In genomic region chr16:23509441-23509754, GRCh38 we compare ENCODE assay signal across 8 cellular contexts. TPM values are rescaled to one million over a fixed set of nuclear protein-coding genes. Genes with fewer than 3 reads are reported as not detected.
DNase-seq lines count a peak whose midpoint lies in the region; ATAC-seq and TF ChIP-seq lines count a peak whose summit lies in the region.

No MANE protein-coding gene starts in this region.

- H3K27ac Mint-ChIP-seq in naive thymus-derived CD8-positive, alpha-beta T cell = peak overlapping the region; percentile 35 to 95 (median 84)

- CTCF ChIA-PET in GM10248 (lab: Yijun Ruan, JAX) = interaction anchor here (1.2 to 2.0 kb wide), 3 partner anchors 9 to 14 kb away, joined by 3 to 5 read pairs (median 3); no protein-coding TSS in a partner anchor

- POLR2A ChIA-PET in naive thymus-derived CD8-positive, alpha-beta T cell (lab: Charles Lee) = interaction anchor here (1.0 to 1.6 kb wide), 4 partner anchors 11 to 431 kb away, joined by 3 to 8 read pairs (median 5); partner anchors contain the start of genes DCTN5, EARS2, PALB2 and UBFD1
- POLR2A ChIA-PET in GM10248 (lab: Yijun Ruan, JAX) = no interaction called here

- H3K9me3 Mint-ChIP-seq in naive thymus-derived CD8-positive, alpha-beta T cell = no peaks in the 10 kb centered on the region

- peaks cover 54% of the 10 kb centered on the region for H3K4me1 ChIP-seq in KMS-11 (ENCODE audit: low read depth, poor library complexity, severe bottlenecking)

- H3K4me1 Mint-ChIP-seq in naive thymus-derived CD8-positive, alpha-beta T cell = peaks cover 31 to 70% (median 61%) of the 10 kb centered on the region in 4 donors

- peak overlapping the region; percentile 77 for H3K4me2 ChIP-seq in KMS-11

- H3K9ac ChIP-seq in KMS-11 = peak overlapping the region; percentile 75

- H3K4me3 Mint-ChIP-seq in naive thymus-derived CD8-positive, alpha-beta T cell = peak overlapping the region; percentile 87 to 98 (median 94)

- DNase-seq in AG09309 (ENCODE audit: low read depth) (no peak), choroid plexus epithelial cell (ENCODE audit: low read depth) (no peak), GM10248 (ENCODE audit: extremely low spot score) (no peak), SKM-1 (lab: John Stamatoyannopoulos, UW; ENCODE audit: unreplicated experiment) (no peak)
- no peak for DNase-seq in naive thymus-derived CD8-positive, alpha-beta T cell

- peaks cover 20% of the 10 kb centered on the region for H4K20me1 ChIP-seq in KMS-11 (ENCODE audit: insufficient read depth)

- no peaks in the 10 kb centered on the region for H3K27me3 ChIP-seq in KMS-11 (ENCODE audit: insufficient read depth, low read depth)

- peaks cover 55% of the 10 kb centered on the region for H3K79me2 ChIP-seq in KMS-11 (ENCODE audit: insufficient read depth, low read depth)

- TF ChIP-seq CTCF in AG09309 (IDR thresholded peaks at IDR 0.05; ENCODE audit: control insufficient read depth, insufficient read depth, low read depth, low read length, missing control alignments) (no peak), KMS-11 (conservative IDR thresholded peaks at IDR 0.05; ENCODE audit: low read depth, low read length) (no peak), choroid plexus epithelial cell (conservative IDR thresholded peaks at IDR 0.05; ENCODE audit: low read depth, low read length) (no peak), GM10248 (IDR thresholded peaks at IDR 0.05; ENCODE audit: control extremely low read depth, extremely low read depth, low read depth, missing control alignments) (no peak)

- no peak for ATAC-seq in naive thymus-derived CD8-positive, alpha-beta T cell
- ATAC-seq in GM21528 (IDR thresholded peaks at IDR 0.05; ENCODE audit: low FRiP score, unreplicated experiment) (no peak), GM21786 (IDR thresholded peaks at IDR 0.05; ENCODE audit: unreplicated experiment) (no peak)

- H3K4me3 ChIP-seq in AG09309 (ENCODE audit: control insufficient read depth, low read depth, low read length) (peak overlapping the region; percentile 65), KMS-11 (IDR thresholded peaks at IDR 0.05; ENCODE audit: insufficient read depth, low read depth, low read length) (peak overlapping the region; percentile 45), choroid plexus epithelial cell (ENCODE audit: low read depth, low read length) (peak overlapping the region; percentile 65)

- H3K27me3 Mint-ChIP-seq in naive thymus-derived CD8-positive, alpha-beta T cell = no peaks in the 10 kb centered on the region

- no peaks in the 10 kb centered on the region; the same call in 1 of the 2 replicates for H3K36me3 ChIP-seq in KMS-11 (ENCODE audit: insufficient read depth)

- H3K27ac ChIP-seq in KMS-11 = 0 out of 2 replicates have a peak overlapping the region, but pooled peaks have one; percentile 10

- no peaks in the 10 kb centered on the region for H3K36me3 Mint-ChIP-seq in naive thymus-derived CD8-positive, alpha-beta T cell

- no peak overlapping the region for H2AFZ ChIP-seq in KMS-11 (ENCODE audit: low read depth)

RNA-seq across cellular contexts. Expression of gene GGA2, which starts 0.9 kb away (rescaled TPM):
- total RNA-seq in naive thymus-derived CD8-positive, alpha-beta T cell = 10 to 100 TPM; 87.5 to 94.6 TPM
- 10 to 100 TPM; 37.7 to 56.7 (median 39.4) TPM for polyA plus RNA-seq in naive thymus-derived CD8-positive, alpha-beta T cell

RNA-seq across cellular contexts. Expression of gene EARS2, which starts 47.8 kb away (rescaled TPM):
- 10 to 100 TPM; 16.9 to 18.1 TPM for total RNA-seq in naive thymus-derived CD8-positive, alpha-beta T cell
- polyA plus RNA-seq in naive thymus-derived CD8-positive, alpha-beta T cell = 10 to 100 TPM; 14.1 to 19.9 (median 18.3) TPM

RNA-seq across cellular contexts. Expression of gene UBFD1, which starts 48.1 kb away (rescaled TPM):
- 10 to 100 TPM; 52.5 to 58.7 TPM for total RNA-seq in naive thymus-derived CD8-positive, alpha-beta T cell
- 10 to 100 TPM; 12.2 to 15.4 (median 12.6) TPM for polyA plus RNA-seq in naive thymus-derived CD8-positive, alpha-beta T cell

RNA-seq across cellular contexts. Expression of gene COG7, which starts 56.4 kb away (rescaled TPM):
- total RNA-seq in naive thymus-derived CD8-positive, alpha-beta T cell = 10 to 100 TPM; 23.3 to 26.2 TPM
- polyA plus RNA-seq in naive thymus-derived CD8-positive, alpha-beta T cell = 10 to 100 TPM in 1 of 3 donors, 1 to 10 TPM in 2; 8.4 to 10.9 (median 9.2) TPM
